Comparison of ENCODE assay signal across 19 cellular contexts in genomic region chr5:59185757-59186385, GRCh38.
"Had no signal": no experiment of that assay in that cellular context is flagged by ENCODE, and none has a peak within 500 bp of the region (broad histone marks: within the 10 kb centered on the region; RNA-seq: fewer than 3 reads in every experiment).

No MANE protein-coding gene starts in this region.

- H3K27me3 Mint-ChIP-seq: type B pancreatic cell had no signal

- H3K27ac Mint-ChIP-seq: activated CD8-positive, alpha-beta memory T cell treated with anti-CD3 and anti-CD28 coated beads, Interleukin-2, amount 10 ng/mL, durations not matched to agents 7 days and 5 days; activated T-helper 2 cell treated with anti-CD3 and anti-CD28 coated beads, Interferon-gamma antibody, Interleukin-2, Interleukin-4, amounts not matched to agents 10 μg/mL and 5 μg/mL and 100 μg/mL, durations not matched to agents 14 hours and 24 hours and 36 hours; memory B cell; natural killer cell; type B pancreatic cell had no signal

- H3K27me3 ChIP-seq: right atrium auricular region had no signal

- DNase-seq: activated CD4-positive, alpha-beta T cell treated with anti-CD3 and anti-CD28 coated beads, Interleukin-2, amount 50 U/mL, for 4 hours; activated CD8-positive, alpha-beta memory T cell treated with anti-CD3 and anti-CD28 coated beads, Interleukin-2, amount 10 ng/mL, durations not matched to agents 7 days and 5 days; activated naive CD4-positive, alpha-beta T cell treated with anti-CD3 and anti-CD28 coated beads, Interleukin-2, amount 50 U/mL, for 16 hours; activated T-cell treated with anti-CD3 and anti-CD28 coated beads, Interleukin-2, amount 50 U/mL, for 1 hour; dermis blood vessel endothelial cell; erythroblast; islet precursor cell; left ventricle myocardium superior; mucosa of descending colon; natural killer cell; small intestine; stimulated activated CD4-positive, alpha-beta T cell treated with anti-CD3 and anti-CD28 coated beads, Interleukin-4, amount 100 ng/mL, for 4 hours; stimulated activated CD8-positive, alpha-beta memory T cell treated with anti-CD3 and anti-CD28 coated beads, Interleukin-4, amount 100 ng/mL, for 48 hours; stimulated activated naive CD4-positive, alpha-beta T cell treated with Interleukin-2 at 50 U/mL for 16 hours had no signal

- H3K9me3 Mint-ChIP-seq: activated T-helper 2 cell treated with anti-CD3 and anti-CD28 coated beads, Interferon-gamma antibody, Interleukin-2, Interleukin-4, amounts not matched to agents 10 μg/mL and 5 μg/mL and 100 μg/mL, durations not matched to agents 14 hours and 24 hours and 36 hours; memory B cell; natural killer cell; type B pancreatic cell had no signal

- H3K4me3 ChIP-seq: mucosa of descending colon, right atrium auricular region had no signal

- H3K4me3 Mint-ChIP-seq: activated CD8-positive, alpha-beta memory T cell treated with anti-CD3 and anti-CD28 coated beads, Interleukin-2, amount 10 ng/mL, durations not matched to agents 7 days and 5 days; memory B cell; natural killer cell; type B pancreatic cell had no signal

- ATAC-seq: activated CD4-positive, CD25-positive, alpha-beta regulatory T cell treated with anti-CD3 and anti-CD28 coated beads, Interleukin-2, amount 50 U/mL, for 24 hours; activated CD8-positive, alpha-beta memory T cell treated with anti-CD3 and anti-CD28 coated beads, Interleukin-2, amount 10 ng/mL, durations not matched to agents 7 days and 5 days; mucosa of descending colon; natural killer cell had no signal

- H3K36me3 Mint-ChIP-seq: activated CD8-positive, alpha-beta memory T cell treated with anti-CD3 and anti-CD28 coated beads, Interleukin-2, amount 10 ng/mL, durations not matched to agents 7 days and 5 days; memory B cell; natural killer cell; type B pancreatic cell had no signal

- H3K9me3 ChIP-seq: mucosa of descending colon, right atrium auricular region had no signal

- H3K36me3 ChIP-seq: right atrium auricular region had no signal

- H3K27ac ChIP-seq: right atrium auricular region had no signal
